In genomic region chr10:75334720-75335119, GRCh38 we compare ENCODE assay signal across 19 cellular contexts.
"Had no signal": no experiment of that assay in that cellular context is flagged by ENCODE, and none has a peak within 500 bp of the region (broad histone marks: within the 10 kb centered on the region; RNA-seq: fewer than 3 reads in every experiment).

No MANE protein-coding gene starts in this region.

- H3K36me3 ChIP-seq: ascending aorta, breast epithelium, esophagus squamous epithelium, left lung, spleen, tibial artery, vagina had no signal

- H3K27me3 ChIP-seq: ascending aorta, breast epithelium, esophagus squamous epithelium, left lung, tibial artery, vagina had no signal

- H3K4me1 ChIP-seq: ascending aorta, breast epithelium, esophagus squamous epithelium, left lung, parathyroid adenoma, spleen, tibial artery, vagina had no signal

- DNase-seq: activated CD4-positive, alpha-beta T cell treated with anti-CD3 and anti-CD28 coated beads, Interleukin-2, amount 50 U/mL, for 1 hour; activated CD4-positive, CD25-positive, alpha-beta regulatory T cell; activated CD8-positive, alpha-beta memory T cell treated with anti-CD3 and anti-CD28 coated beads for 24 hours; activated effector memory CD4-positive, alpha-beta T cell treated with anti-CD3 and anti-CD28 coated beads, Interleukin-2, amount 50 U/mL, for 16 hours; activated naive CD4-positive, alpha-beta T cell treated with anti-CD3 and anti-CD28 coated beads, Interleukin-2, amount 50 U/mL, for 16 hours; activated T-cell treated with anti-CD3 and anti-CD28 coated beads, Interleukin-2, amount 50 U/mL, for 72 hours; effector memory CD8-positive, alpha-beta T cell; esophagus squamous epithelium; left lung; naive thymus-derived CD4-positive, alpha-beta T cell; spleen; stimulated activated naive CD4-positive, alpha-beta T cell; T1000; tibial artery had no signal

- H3K4me3 ChIP-seq: ascending aorta, breast epithelium, esophagus squamous epithelium, left lung, spleen, tibial artery, vagina had no signal

- H3K27ac ChIP-seq: ascending aorta, breast epithelium, esophagus squamous epithelium, left lung, parathyroid adenoma, spleen, tibial artery, vagina had no signal

- ATAC-seq: activated T-cell treated with anti-CD3 and anti-CD28 coated beads, Interleukin-2, amount 50 U/mL, for 72 hours; effector memory CD8-positive, alpha-beta T cell; left lung; naive thymus-derived CD4-positive, alpha-beta T cell; sciatic nerve had no signal

- H3K9me3 ChIP-seq: ascending aorta, breast epithelium, esophagus squamous epithelium, tibial artery, vagina had no signal
